ENCODE assay signal across 14 cellular contexts in genomic region chr22:38422615-38423511, GRCh38. TPM values are rescaled to one million over a fixed set of nuclear protein-coding genes. Genes with fewer than 3 reads are reported as not detected.
DNase-seq lines count a peak whose midpoint lies in the region; ATAC-seq, FAIRE-seq and TF ChIP-seq lines count a peak whose summit lies in the region.
"Had no signal": no experiment of that assay in that cellular context is flagged by ENCODE, and none has a peak within 500 bp of the region (broad histone marks: within the 10 kb centered on the region; RNA-seq: fewer than 3 reads in every experiment).

No MANE protein-coding gene starts in this region.

- H3K27me3 Mint-ChIP-seq in activated naive CD8-positive, alpha-beta T cell treated with anti-CD3 and anti-CD28 coated beads for 36 hours, result no peaks in the 10 kb centered on the region
- H3K27me3 Mint-ChIP-seq: B cell; central memory CD8-positive, alpha-beta T cell had no signal

- TF ChIP-seq CTCF in colonic mucosa (IDR thresholded peaks at IDR 0.05) (no peak), right lobe of liver (IDR thresholded peaks at IDR 0.05) (no peak)

- H3K4me1 Mint-ChIP-seq in activated naive CD8-positive, alpha-beta T cell treated with anti-CD3 and anti-CD28 coated beads for 36 hours, result no peaks in the 10 kb centered on the region
- H3K4me1 Mint-ChIP-seq: B cell; central memory CD8-positive, alpha-beta T cell; immature natural killer cell had no signal

- no peaks in the 10 kb centered on the region for H3K9me3 Mint-ChIP-seq in activated naive CD8-positive, alpha-beta T cell treated with anti-CD3 and anti-CD28 coated beads for 36 hours
- H3K9me3 Mint-ChIP-seq: central memory CD8-positive, alpha-beta T cell; immature natural killer cell; nephron progenitor cell had no signal

- H3K9me3 ChIP-seq in colonic mucosa, result no peaks in the 10 kb centered on the region
- H3K9me3 ChIP-seq in right lobe of liver, result no peaks in the 10 kb centered on the region

- H3K9ac ChIP-seq in colonic mucosa (ENCODE audit: low read depth in 2 of 2, low read length in 2 of 2), result peak overlapping the region; percentile 28 to 39

- no peak for FAIRE-seq in HTR-8/SVneo (lab: Jason Lieb, UNC)

- H3K27ac ChIP-seq in colonic mucosa (no peak overlapping the region), right lobe of liver (peak overlapping the region; percentile 26 to 79 (median 28))

- 71% methylated on average over 4 of the region's 21 CpGs for WGBS in right lobe of liver (ENCODE audit: insufficient coverage, low coverage, low lambda C conversion rate, missing lambda C conversion rate)

- H3K27me3 ChIP-seq in colonic mucosa (no peaks in the 10 kb centered on the region), right lobe of liver (no peaks in the 10 kb centered on the region)

- intact Hi-C loops in colonic mucosa (cut with DNase I), result no loop called here
- intact Hi-C loops in right lobe of liver (cut with DNase I), result no loop called here

- ATAC-seq in right lobe of liver (peak; percentile 80 to 86 (median 83)), GM21381 (IDR thresholded peaks at IDR 0.05; ENCODE audit: unreplicated experiment) (no peak)

- no peak overlapping the region for H3K4me3 Mint-ChIP-seq in activated naive CD8-positive, alpha-beta T cell treated with anti-CD3 and anti-CD28 coated beads for 36 hours
- H3K4me3 Mint-ChIP-seq: B cell; central memory CD8-positive, alpha-beta T cell; immature natural killer cell; nephron progenitor cell had no signal

- H3K36me3 ChIP-seq in colonic mucosa (no peaks in the 10 kb centered on the region), right lobe of liver (no peaks in the 10 kb centered on the region)

- no peak overlapping the region for H3K27ac Mint-ChIP-seq in activated naive CD8-positive, alpha-beta T cell treated with anti-CD3 and anti-CD28 coated beads for 36 hours
- H3K27ac Mint-ChIP-seq: B cell, immature natural killer cell, nephron progenitor cell had no signal

- H3K36me3 Mint-ChIP-seq in activated naive CD8-positive, alpha-beta T cell treated with anti-CD3 and anti-CD28 coated beads for 36 hours, result no peaks in the 10 kb centered on the region
- H3K36me3 Mint-ChIP-seq: immature natural killer cell had no signal

- TF ChIP-seq POLR2A in right lobe of liver (IDR thresholded peaks at IDR 0.05), result no peak

- H3K4me1 ChIP-seq in colonic mucosa (no peaks in the 10 kb centered on the region), right lobe of liver (peaks cover 0 to 35% (median 10%) of the 10 kb centered on the region in 4 donors)

- H3K4me3 ChIP-seq in colonic mucosa (no peak overlapping the region), right lobe of liver (peak overlapping the region in 1 of 3 donors; percentile 4)

- peak; percentile 79 for DNase-seq in COLO668 (lab: John Stamatoyannopoulos, UW; ENCODE audit: unreplicated experiment)
- DNase-seq in NCI-H1092 treated with DMSO at 0.1 percent for 48 hours (lab: John Stamatoyannopoulos, UW), result peak; percentile 17
- DNase-seq in colonic mucosa, result peak; percentile 41
- DNase-seq in right lobe of liver, result peak; percentile 70 to 85 (median 85)
- no peak for DNase-seq in amniotic stem cell (lab: John Stamatoyannopoulos, UW)
- DNase-seq in HTR-8/SVneo (ENCODE audit: insufficient read length, low spot score), result no peak
- DNase-seq in activated naive CD8-positive, alpha-beta T cell treated with anti-CD3 and anti-CD28 coated beads for 36 hours, result no peak
- DNase-seq: activated CD4-positive, alpha-beta T cell treated with anti-CD3 and anti-CD28 coated beads, Interleukin-2, amount 50 U/mL, for 4 hours; activated gamma-delta T cell treated with Interleukin-2 at 50 U/mL for 16 hours; immature natural killer cell; nephron progenitor cell had no signal

RNA-seq across cellular contexts. Expression of gene KCNJ4, which starts 32.1 kb away (rescaled TPM):
- total RNA-seq in colonic mucosa, result not detected
- total RNA-seq in right lobe of liver, result not detected
- not detected for total RNA-seq in activated naive CD8-positive, alpha-beta T cell treated with anti-CD3 and anti-CD28 coated beads for 36 hours
- total RNA-seq: B cell had no signal

RNA-seq across cellular contexts. Expression of gene KDELR3, which starts 45.0 kb away (rescaled TPM):
- total RNA-seq in colonic mucosa (10 to 100 TPM; 26.7 to 29.1 TPM), right lobe of liver (10 to 100 TPM in 3 of 6 experiments, 1 to 10 TPM in 3; 2.4 to 53.8 (median 12.8) TPM)
- 1 to 10 TPM in 1 of 2 experiments, under 1 TPM in 1; 0.72 to 1.3 TPM for total RNA-seq in activated naive CD8-positive, alpha-beta T cell treated with anti-CD3 and anti-CD28 coated beads for 36 hours
- total RNA-seq: B cell had no signal

Comparison
In these comparisons a context has a peak if more than half of its experiments do, and no peak if none do; other contexts are left out.
1. DNase-seq: peak in COLO668 (single experiment), NCI-H1092 treated with DMSO at 0.1 percent for 48 hours (single experiment), colonic mucosa (single experiment) and right lobe of liver (3 of 3); none in amniotic stem cell (single experiment), HTR-8/SVneo (single experiment) and activated naive CD8-positive, alpha-beta T cell treated with anti-CD3 and anti-CD28 coated beads for 36 hours (single experiment).